In the genomic region with DNA sequence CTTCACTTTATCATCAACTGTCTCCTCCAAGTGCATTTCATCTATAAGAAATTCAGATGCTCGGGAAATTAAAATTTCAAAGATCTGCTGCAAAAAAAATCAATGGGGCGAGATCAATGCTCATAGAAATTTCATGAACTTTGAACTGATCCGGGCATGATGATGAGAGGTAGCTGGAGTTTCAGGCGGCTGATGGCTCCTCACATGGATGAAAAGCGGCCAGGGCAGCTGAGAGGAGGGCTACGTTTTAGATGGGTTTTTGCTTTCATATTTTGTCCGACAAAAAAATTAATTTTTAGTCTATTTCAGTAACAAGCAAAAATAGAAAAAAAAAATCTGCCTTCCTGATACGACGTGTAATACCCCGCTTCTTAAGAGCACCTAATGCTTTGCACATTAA, we compare ENCODE assay signal across 6 cellular contexts.
"Had no signal": no experiment of that assay in that cellular context is flagged by ENCODE, and none has a peak within 500 bp of the region (broad histone marks: within the 10 kb centered on the region; RNA-seq: fewer than 3 reads in every experiment).

No MANE protein-coding gene starts in this region.

- H3K4me1 ChIP-seq: HAP-1 had no signal

- H3K4me3 Mint-ChIP-seq: HFFc6, IgD-negative memory B cell had no signal

- H3K4me3 ChIP-seq: GM23248, HAP-1 had no signal

- H3K27ac ChIP-seq: GM23248, HL-60 had no signal

- H3K27ac Mint-ChIP-seq: HFFc6, IgD-negative memory B cell had no signal

- H2AFZ ChIP-seq: GM23248 had no signal

- H3K4me1 Mint-ChIP-seq: IgD-negative memory B cell had no signal

- H3K9me3 ChIP-seq: HAP-1 had no signal

- H3K27me3 Mint-ChIP-seq: IgD-negative memory B cell had no signal

- H3K36me3 ChIP-seq: HAP-1 had no signal

- DNase-seq: GOT3, HFFc6 had no signal
